Comparison of ENCODE assay signal across 1 cellular context in the genomic region with DNA sequence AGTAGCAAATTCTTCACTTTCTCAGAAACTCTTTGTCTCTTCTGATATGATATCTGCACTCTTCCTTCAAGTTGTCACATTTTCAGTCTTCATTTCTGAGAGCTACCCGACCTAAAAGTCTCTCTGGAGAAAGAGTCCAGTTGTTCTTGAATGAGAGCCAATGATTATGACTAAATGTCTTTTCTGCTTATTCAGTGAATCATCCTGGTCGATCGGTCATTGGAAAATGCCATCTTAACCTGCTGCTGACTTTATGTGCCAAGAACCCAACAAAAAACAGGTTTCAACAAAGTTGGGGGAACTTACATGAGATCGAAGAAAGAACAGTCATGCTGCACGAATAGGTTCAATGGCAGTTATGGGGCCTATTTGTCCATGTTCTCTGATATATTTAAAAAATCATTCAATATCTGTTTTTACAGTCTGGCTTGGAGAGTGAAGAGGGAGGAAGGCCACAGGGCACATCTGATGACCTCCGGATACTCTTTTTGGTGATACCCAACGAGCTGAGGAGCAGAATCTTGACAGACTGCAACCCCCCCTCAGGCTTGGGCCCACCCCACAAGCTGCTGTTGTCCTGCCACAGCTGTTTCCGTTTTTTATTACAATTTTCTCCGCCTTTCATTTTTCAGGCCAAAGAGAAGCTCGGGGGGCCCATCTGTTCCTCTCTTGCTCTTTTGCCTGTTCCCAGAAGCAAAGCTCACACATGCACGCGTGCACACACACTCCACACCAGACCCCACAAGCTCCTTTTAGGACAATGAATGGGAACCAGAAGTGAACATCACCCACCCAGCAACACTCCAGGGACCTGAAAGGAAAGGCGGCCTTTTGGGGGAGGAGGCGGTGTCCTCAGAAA.
A peak's percentile ranks its signal among the peaks of the same experiment; 100 is the strongest.
TF ChIP-seq lines count a peak whose summit lies in the region.

No MANE protein-coding gene starts in this region.

TF ChIP-seq in SK-N-SH, 30 proteins besides CTCF, POLR2A, EP300 and RAD21 (continued from another document):
- TF ChIP-seq, protein P1, sequence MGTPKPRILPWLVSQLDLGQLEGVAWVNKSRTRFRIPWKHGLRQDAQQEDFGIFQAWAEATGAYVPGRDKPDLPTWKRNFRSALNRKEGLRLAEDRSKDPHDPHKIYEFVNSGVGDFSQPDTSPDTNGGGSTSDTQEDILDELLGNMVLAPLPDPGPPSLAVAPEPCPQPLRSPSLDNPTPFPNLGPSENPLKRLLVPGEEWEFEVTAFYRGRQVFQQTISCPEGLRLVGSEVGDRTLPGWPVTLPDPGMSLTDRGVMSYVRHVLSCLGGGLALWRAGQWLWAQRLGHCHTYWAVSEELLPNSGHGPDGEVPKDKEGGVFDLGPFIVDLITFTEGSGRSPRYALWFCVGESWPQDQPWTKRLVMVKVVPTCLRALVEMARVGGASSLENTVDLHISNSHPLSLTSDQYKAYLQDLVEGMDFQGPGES (IDR thresholded peaks at IDR 0.05; ENCODE audit: low read depth, low read length): no peak
- peak; percentile 98 for TF ChIP-seq NFIC (IDR thresholded peaks at IDR 0.05; ENCODE audit: borderline replicate concordance)
- no peak for TF ChIP-seq RFX5 (IDR thresholded peaks at IDR 0.05; ENCODE audit: low read length)
- TF ChIP-seq EZH2phosphoT487 (IDR thresholded peaks at IDR 0.05; ENCODE audit: borderline replicate concordance, low read depth): no peak
- TF ChIP-seq ELF1 (IDR thresholded peaks at IDR 0.05): no peak
- TF ChIP-seq, protein P2, sequence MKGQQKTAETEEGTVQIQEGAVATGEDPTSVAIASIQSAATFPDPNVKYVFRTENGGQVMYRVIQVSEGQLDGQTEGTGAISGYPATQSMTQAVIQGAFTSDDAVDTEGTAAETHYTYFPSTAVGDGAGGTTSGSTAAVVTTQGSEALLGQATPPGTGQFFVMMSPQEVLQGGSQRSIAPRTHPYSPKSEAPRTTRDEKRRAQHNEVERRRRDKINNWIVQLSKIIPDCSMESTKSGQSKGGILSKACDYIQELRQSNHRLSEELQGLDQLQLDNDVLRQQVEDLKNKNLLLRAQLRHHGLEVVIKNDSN (IDR thresholded peaks at IDR 0.05; ENCODE audit: borderline replicate concordance, low read depth): no peak
- peak; percentile 91 for TF ChIP-seq TCF12 (IDR thresholded peaks at IDR 0.05)
- TF ChIP-seq POLR2AphosphoS5 (IDR thresholded peaks at IDR 0.05; ENCODE audit: low read depth, low read length): no peak
- no peak for TF ChIP-seq SMC3 (IDR thresholded peaks at IDR 0.05; ENCODE audit: low read depth, low read length)
- TF ChIP-seq FOXM1 (IDR thresholded peaks at IDR 0.05; ENCODE audit: low read depth): no peak
- no peak for TF ChIP-seq NRF1 (IDR thresholded peaks at IDR 0.05; ENCODE audit: low read depth, low read length)
- TF ChIP-seq GABPA (IDR thresholded peaks at IDR 0.05; ENCODE audit: low read depth): no peak
- TF ChIP-seq FOXJ3 (CRISPR knock-in tag; IDR thresholded peaks at IDR 0.05): no peak
- TF ChIP-seq TEAD4 (IDR thresholded peaks at IDR 0.05; ENCODE audit: borderline replicate concordance, insufficient read depth): no peak
- TF ChIP-seq, protein P3, sequence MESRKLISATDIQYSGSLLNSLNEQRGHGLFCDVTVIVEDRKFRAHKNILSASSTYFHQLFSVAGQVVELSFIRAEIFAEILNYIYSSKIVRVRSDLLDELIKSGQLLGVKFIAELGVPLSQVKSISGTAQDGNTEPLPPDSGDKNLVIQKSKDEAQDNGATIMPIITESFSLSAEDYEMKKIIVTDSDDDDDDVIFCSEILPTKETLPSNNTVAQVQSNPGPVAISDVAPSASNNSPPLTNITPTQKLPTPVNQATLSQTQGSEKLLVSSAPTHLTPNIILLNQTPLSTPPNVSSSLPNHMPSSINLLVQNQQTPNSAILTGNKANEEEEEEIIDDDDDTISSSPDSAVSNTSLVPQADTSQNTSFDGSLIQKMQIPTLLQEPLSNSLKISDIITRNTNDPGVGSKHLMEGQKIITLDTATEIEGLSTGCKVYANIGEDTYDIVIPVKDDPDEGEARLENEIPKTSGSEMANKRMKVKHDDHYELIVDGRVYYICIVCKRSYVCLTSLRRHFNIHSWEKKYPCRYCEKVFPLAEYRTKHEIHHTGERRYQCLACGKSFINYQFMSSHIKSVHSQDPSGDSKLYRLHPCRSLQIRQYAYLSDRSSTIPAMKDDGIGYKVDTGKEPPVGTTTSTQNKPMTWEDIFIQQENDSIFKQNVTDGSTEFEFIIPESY (IDR thresholded peaks at IDR 0.05; ENCODE audit: borderline replicate concordance, low read depth): no peak
- TF ChIP-seq RXRA (IDR thresholded peaks at IDR 0.05; ENCODE audit: borderline replicate concordance, low read depth): peak; percentile 87; the same call in 1 of the 2 replicates
- TF ChIP-seq MEF2A (IDR thresholded peaks at IDR 0.05; ENCODE audit: borderline replicate concordance, low read depth): no peak
- no peak for TF ChIP-seq RCOR1 (IDR thresholded peaks at IDR 0.05; ENCODE audit: low read length)
- TF ChIP-seq, protein P4, sequence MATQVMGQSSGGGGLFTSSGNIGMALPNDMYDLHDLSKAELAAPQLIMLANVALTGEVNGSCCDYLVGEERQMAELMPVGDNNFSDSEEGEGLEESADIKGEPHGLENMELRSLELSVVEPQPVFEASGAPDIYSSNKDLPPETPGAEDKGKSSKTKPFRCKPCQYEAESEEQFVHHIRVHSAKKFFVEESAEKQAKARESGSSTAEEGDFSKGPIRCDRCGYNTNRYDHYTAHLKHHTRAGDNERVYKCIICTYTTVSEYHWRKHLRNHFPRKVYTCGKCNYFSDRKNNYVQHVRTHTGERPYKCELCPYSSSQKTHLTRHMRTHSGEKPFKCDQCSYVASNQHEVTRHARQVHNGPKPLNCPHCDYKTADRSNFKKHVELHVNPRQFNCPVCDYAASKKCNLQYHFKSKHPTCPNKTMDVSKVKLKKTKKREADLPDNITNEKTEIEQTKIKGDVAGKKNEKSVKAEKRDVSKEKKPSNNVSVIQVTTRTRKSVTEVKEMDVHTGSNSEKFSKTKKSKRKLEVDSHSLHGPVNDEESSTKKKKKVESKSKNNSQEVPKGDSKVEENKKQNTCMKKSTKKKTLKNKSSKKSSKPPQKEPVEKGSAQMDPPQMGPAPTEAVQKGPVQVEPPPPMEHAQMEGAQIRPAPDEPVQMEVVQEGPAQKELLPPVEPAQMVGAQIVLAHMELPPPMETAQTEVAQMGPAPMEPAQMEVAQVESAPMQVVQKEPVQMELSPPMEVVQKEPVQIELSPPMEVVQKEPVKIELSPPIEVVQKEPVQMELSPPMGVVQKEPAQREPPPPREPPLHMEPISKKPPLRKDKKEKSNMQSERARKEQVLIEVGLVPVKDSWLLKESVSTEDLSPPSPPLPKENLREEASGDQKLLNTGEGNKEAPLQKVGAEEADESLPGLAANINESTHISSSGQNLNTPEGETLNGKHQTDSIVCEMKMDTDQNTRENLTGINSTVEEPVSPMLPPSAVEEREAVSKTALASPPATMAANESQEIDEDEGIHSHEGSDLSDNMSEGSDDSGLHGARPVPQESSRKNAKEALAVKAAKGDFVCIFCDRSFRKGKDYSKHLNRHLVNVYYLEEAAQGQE (IDR thresholded peaks at IDR 0.05; ENCODE audit: low read depth, low read length): no peak
- no peak for TF ChIP-seq SIN3A (IDR thresholded peaks at IDR 0.05; ENCODE audit: borderline replicate concordance, low read depth, low read length)
- TF ChIP-seq, protein P5, sequence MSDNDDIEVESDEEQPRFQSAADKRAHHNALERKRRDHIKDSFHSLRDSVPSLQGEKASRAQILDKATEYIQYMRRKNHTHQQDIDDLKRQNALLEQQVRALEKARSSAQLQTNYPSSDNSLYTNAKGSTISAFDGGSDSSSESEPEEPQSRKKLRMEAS (IDR thresholded peaks at IDR 0.05; ENCODE audit: low read depth): no peak
- no peak for TF ChIP-seq MXI1 (IDR thresholded peaks at IDR 0.05; ENCODE audit: low read depth, low read length)
- TF ChIP-seq, protein P6, sequence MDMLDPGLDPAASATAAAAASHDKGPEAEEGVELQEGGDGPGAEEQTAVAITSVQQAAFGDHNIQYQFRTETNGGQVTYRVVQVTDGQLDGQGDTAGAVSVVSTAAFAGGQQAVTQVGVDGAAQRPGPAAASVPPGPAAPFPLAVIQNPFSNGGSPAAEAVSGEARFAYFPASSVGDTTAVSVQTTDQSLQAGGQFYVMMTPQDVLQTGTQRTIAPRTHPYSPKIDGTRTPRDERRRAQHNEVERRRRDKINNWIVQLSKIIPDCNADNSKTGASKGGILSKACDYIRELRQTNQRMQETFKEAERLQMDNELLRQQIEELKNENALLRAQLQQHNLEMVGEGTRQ (IDR thresholded peaks at IDR 0.05; ENCODE audit: borderline replicate concordance, low read depth, low read length): no peak
